25 cellular contexts compared by ENCODE assay signal in genomic region chr12:72275551-72275950, GRCh38. TPM values are rescaled to one million over a fixed set of nuclear protein-coding genes. Genes with fewer than 3 reads are reported as not detected.
A peak's percentile ranks its signal among the peaks of the same experiment; 100 is the strongest.
DNase-seq lines count a peak whose midpoint lies in the region; ATAC-seq and TF ChIP-seq lines count a peak whose summit lies in the region.
"Had no signal": no experiment of that assay in that cellular context is flagged by ENCODE, and none has a peak within 500 bp of the region (broad histone marks: within the 10 kb centered on the region; RNA-seq: fewer than 3 reads in every experiment).

No MANE protein-coding gene starts in this region.

- ATAC-seq in upper lobe of right lung, result no peak
- no peak for ATAC-seq in stimulated activated memory B cell treated with anti-CD40 and anti-IgM and Interleukin-4, amounts not matched to agents 10 μg/mL and 1 μg/mL and 100 μg/mL, for 72 hours
- no peak for ATAC-seq in T-cell (replicated peaks in 1 of 4)
- ATAC-seq: stimulated activated naive B cell treated with anti-CD40 and anti-IgM and Interleukin-4, amounts not matched to agents 10 μg/mL and 1 μg/mL and 100 μg/mL, for 72 hours had no signal

- in situ Hi-C loops in astrocyte of the spinal cord (cut with HindIII; ENCODE audit: low sequenced_read_pairs), result no loop called here

- peaks cover 6% of the 10 kb centered on the region for H3K4me1 Mint-ChIP-seq in stimulated activated memory B cell treated with anti-CD40 and anti-IgM and Interleukin-4, amounts not matched to agents 10 μg/mL and 1 μg/mL and 100 μg/mL, for 72 hours
- peaks cover 0 to 5% (median 5%) of the 10 kb centered on the region in 3 donors for H3K4me1 Mint-ChIP-seq in T-cell

- peak; percentile 19 for DNase-seq in NCI-H2171 treated with DMSO at 0.1 percent for 48 hours (lab: John Stamatoyannopoulos, UW)
- no peak for DNase-seq in NCI-H2171 (lab: John Stamatoyannopoulos, UW)
- DNase-seq in astrocyte of the spinal cord (ENCODE audit: low read depth, low spot score), result peak; percentile 27
- DNase-seq in kidney epithelial cell (ENCODE audit: low read depth), result no peak
- DNase-seq in upper lobe of right lung, result no peak
- no peak for DNase-seq in T-cell
- no peak for DNase-seq in 8988T
- DNase-seq: activated CD4-positive, alpha-beta T cell treated with anti-CD3 and anti-CD28 coated beads, Interleukin-2, amount 50 U/mL, for 4 hours; activated CD8-positive, alpha-beta memory T cell treated with anti-CD3 and anti-CD28 coated beads, Interleukin-2, amount 50 U/mL, for 48 hours; activated naive CD8-positive, alpha-beta T cell treated with anti-CD3 and anti-CD28 coated beads, Interleukin-2, amount 10 ng/mL, durations not matched to agents 7 days and 5 days; DND-41; head of caudate nucleus; midbrain; NCI-H146; NCI-H526; nephron progenitor cell; posterior cingulate gyrus; stimulated activated CD4-positive, alpha-beta T cell treated with anti-CD3 and anti-CD28 coated beads, Interleukin-1b, Interleukin-23, amount 100 ng/mL, for 48 hours; stimulated activated naive B cell treated with anti-CD40 and anti-IgM and Interleukin-4, amounts not matched to agents 10 μg/mL and 1 μg/mL and 100 μg/mL, for 72 hours; testis; WERI-Rb-1 had no signal

- intact Hi-C loops in upper lobe of right lung (cut with DNase I), result no loop called here

- no peaks in the 10 kb centered on the region for H3K27me3 ChIP-seq in kidney epithelial cell (ENCODE audit: control insufficient read depth, insufficient read depth, low read length)
- H3K27me3 ChIP-seq in upper lobe of right lung, result peaks cover 25% of the 10 kb centered on the region
- H3K27me3 ChIP-seq: testis had no signal

- H3K27ac Mint-ChIP-seq in stimulated activated memory B cell treated with anti-CD40 and anti-IgM and Interleukin-4, amounts not matched to agents 10 μg/mL and 1 μg/mL and 100 μg/mL, for 72 hours, result no peak overlapping the region
- no peak overlapping the region for H3K27ac Mint-ChIP-seq in T-cell
- H3K27ac Mint-ChIP-seq: activated naive CD8-positive, alpha-beta T cell treated with anti-CD3 and anti-CD28 coated beads, Interleukin-2, amount 10 ng/mL, durations not matched to agents 7 days and 5 days; B cell; nephron progenitor cell; stimulated activated naive B cell treated with anti-CD40 and anti-IgM and Interleukin-4, amounts not matched to agents 10 μg/mL and 1 μg/mL and 100 μg/mL, for 72 hours had no signal

- H3K4me3 ChIP-seq in astrocyte of the spinal cord (ENCODE audit: low read depth, low read length), result peak overlapping the region; percentile 22
- H3K4me3 ChIP-seq in kidney epithelial cell (ENCODE audit: low read depth, low read length), result peak overlapping the region; percentile 96
- H3K4me3 ChIP-seq in upper lobe of right lung, result peak overlapping the region; percentile 55
- H3K4me3 ChIP-seq: testis had no signal

- H3K9me3 Mint-ChIP-seq in stimulated activated memory B cell treated with anti-CD40 and anti-IgM and Interleukin-4, amounts not matched to agents 10 μg/mL and 1 μg/mL and 100 μg/mL, for 72 hours, result no peaks in the 10 kb centered on the region
- H3K9me3 Mint-ChIP-seq in T-cell, result no peaks in the 10 kb centered on the region
- H3K9me3 Mint-ChIP-seq: activated naive CD8-positive, alpha-beta T cell treated with anti-CD3 and anti-CD28 coated beads, Interleukin-2, amount 10 ng/mL, durations not matched to agents 7 days and 5 days; nephron progenitor cell; stimulated activated naive B cell treated with anti-CD40 and anti-IgM and Interleukin-4, amounts not matched to agents 10 μg/mL and 1 μg/mL and 100 μg/mL, for 72 hours had no signal

- no peak overlapping the region for H3K4me3 Mint-ChIP-seq in stimulated activated memory B cell treated with anti-CD40 and anti-IgM and Interleukin-4, amounts not matched to agents 10 μg/mL and 1 μg/mL and 100 μg/mL, for 72 hours
- no peak overlapping the region for H3K4me3 Mint-ChIP-seq in T-cell
- H3K4me3 Mint-ChIP-seq: activated naive CD8-positive, alpha-beta T cell treated with anti-CD3 and anti-CD28 coated beads, Interleukin-2, amount 10 ng/mL, durations not matched to agents 7 days and 5 days; B cell; nephron progenitor cell; stimulated activated naive B cell treated with anti-CD40 and anti-IgM and Interleukin-4, amounts not matched to agents 10 μg/mL and 1 μg/mL and 100 μg/mL, for 72 hours had no signal

- H3K27me3 Mint-ChIP-seq in stimulated activated memory B cell treated with anti-CD40 and anti-IgM and Interleukin-4, amounts not matched to agents 10 μg/mL and 1 μg/mL and 100 μg/mL, for 72 hours, result peaks cover 37% of the 10 kb centered on the region
- H3K27me3 Mint-ChIP-seq in T-cell, result peaks cover 33 to 38% of the 10 kb centered on the region in 2 donors

- TF ChIP-seq CTCF in astrocyte of the spinal cord (IDR thresholded peaks at IDR 0.05; ENCODE audit: low read depth, low read length) (no peak), kidney epithelial cell (IDR thresholded peaks at IDR 0.05; ENCODE audit: insufficient read depth, low read length, poor library complexity, severe bottlenecking) (no peak), upper lobe of right lung (IDR thresholded peaks at IDR 0.05) (no peak)

- no peaks in the 10 kb centered on the region for H3K9me3 ChIP-seq in upper lobe of right lung
- H3K9me3 ChIP-seq: testis had no signal

- POLR2A ChIA-PET in T-cell (lab: Charles Lee), result no interaction called here

- no peaks in the 10 kb centered on the region for H3K36me3 Mint-ChIP-seq in stimulated activated memory B cell treated with anti-CD40 and anti-IgM and Interleukin-4, amounts not matched to agents 10 μg/mL and 1 μg/mL and 100 μg/mL, for 72 hours
- H3K36me3 Mint-ChIP-seq in T-cell, result no peaks in the 10 kb centered on the region
- H3K36me3 Mint-ChIP-seq: activated naive CD8-positive, alpha-beta T cell treated with anti-CD3 and anti-CD28 coated beads, Interleukin-2, amount 10 ng/mL, durations not matched to agents 7 days and 5 days; stimulated activated naive B cell treated with anti-CD40 and anti-IgM and Interleukin-4, amounts not matched to agents 10 μg/mL and 1 μg/mL and 100 μg/mL, for 72 hours had no signal

- peak overlapping the region; percentile 34 for H3K27ac ChIP-seq in upper lobe of right lung
- H3K27ac ChIP-seq: 22Rv1, RWPE1, testis, WERI-Rb-1 had no signal

- H3K36me3 ChIP-seq in kidney epithelial cell (ENCODE audit: control insufficient read depth, insufficient read depth, low read length), result no peaks in the 10 kb centered on the region
- no peaks in the 10 kb centered on the region for H3K36me3 ChIP-seq in upper lobe of right lung
- H3K36me3 ChIP-seq: WERI-Rb-1 had no signal

- H3K4me1 ChIP-seq in upper lobe of right lung, result peaks cover 5% of the 10 kb centered on the region
- H3K4me1 ChIP-seq: testis had no signal

- CTCF ChIA-PET in T-cell (lab: Charles Lee), result no interaction called here

RNA-seq across cellular contexts. Expression of gene TRHDE, which starts 3.4 kb away (rescaled TPM):
- total RNA-seq in kidney epithelial cell (5.6 and 5.8 TPM in 2 replicates), upper lobe of right lung (7.3 TPM), T-cell (under 1 TPM in 1 of 5 donors, not detected in 4; 0.23 TPM)
- total RNA-seq: activated naive CD8-positive, alpha-beta T cell treated with anti-CD3 and anti-CD28 coated beads, Interleukin-2, amount 10 ng/mL, durations not matched to agents 7 days and 5 days; B cell had no signal

Comparison
In these comparisons a context has a peak if more than half of its experiments do, and no peak if none do; other contexts are left out.
1. DNase-seq: peak in NCI-H2171 treated with DMSO at 0.1 percent for 48 hours (single experiment) and astrocyte of the spinal cord (single experiment); none in NCI-H2171 (single experiment), kidney epithelial cell (single experiment), upper lobe of right lung (single experiment), T-cell (0 of 34) and 8988T (single experiment).
2. H3K4me3 ChIP-seq: peak in every context shown above with its lines; median percentile 96 in kidney epithelial cell; 55 in upper lobe of right lung; 22 in astrocyte of the spinal cord.